ENCODE assay signal across 23 cellular contexts in genomic region chr3:51691949-51692348, GRCh38. TPM values are rescaled to one million over a fixed set of nuclear protein-coding genes. Genes with fewer than 3 reads are reported as not detected.
DNase-seq lines count a peak whose midpoint lies in the region; ATAC-seq and TF ChIP-seq lines count a peak whose summit lies in the region.
"Had no signal": no experiment of that assay in that cellular context is flagged by ENCODE, and none has a peak within 500 bp of the region (broad histone marks: within the 10 kb centered on the region; RNA-seq: fewer than 3 reads in every experiment).

No MANE protein-coding gene starts in this region.

- H3K9me3 Mint-ChIP-seq in MCF 10A (ENCODE audit: unreplicated experiment): no peaks in the 10 kb centered on the region

- intact Hi-C loops in MCF 10A (cut with micrococcal nuclease) (no loop called here), breast epithelium (cut with DNase I; ENCODE audit: low total_unique reads) (no loop called here), testis (cut with DNase I; ENCODE audit: low total_unique reads) (no loop called here), colonic mucosa (cut with DNase I) (no loop called here)

- BruUV-seq in MCF 10A (replicated peaks; lab: Mats Ljungman, UMichigan): no TSS peak

- H3K4me3 ChIP-seq in breast epithelium (no peak overlapping the region), WERI-Rb-1 (ENCODE audit: low read depth, low read length) (no peak overlapping the region), iPS-20b (ENCODE audit: low read length) (no peak overlapping the region), testis (no peak overlapping the region), colonic mucosa (no peak overlapping the region)
- H3K4me3 ChIP-seq: GM12878 had no signal

- H3K4me1 Mint-ChIP-seq in MCF 10A (ENCODE audit: insufficient read depth, unreplicated experiment): peaks cover 6% of the 10 kb centered on the region

- H3K9me3 ChIP-seq in breast epithelium (no peaks in the 10 kb centered on the region), WERI-Rb-1 (ENCODE audit: severe bottlenecking) (no peaks in the 10 kb centered on the region), iPS-20b (ENCODE audit: insufficient read depth, low read depth, low read length) (no peaks in the 10 kb centered on the region), testis (no peaks in the 10 kb centered on the region), colonic mucosa (no peaks in the 10 kb centered on the region)

- TF ChIP-seq CTCF in MCF 10A (IDR thresholded peaks at IDR 0.05; ENCODE audit: unreplicated experiment) (no peak), breast epithelium (IDR thresholded peaks at IDR 0.05) (no peak), WERI-Rb-1 (IDR thresholded peaks at IDR 0.05; ENCODE audit: low read depth, low read length) (no peak), testis (IDR thresholded peaks at IDR 0.05) (no peak), colonic mucosa (IDR thresholded peaks at IDR 0.05) (no peak)

- no peak for ATAC-seq in HG03175 (IDR thresholded peaks at IDR 0.05; ENCODE audit: unreplicated experiment)
- ATAC-seq: GM12878 had no signal

- TF ChIP-seq POLR2A in breast epithelium (IDR thresholded peaks at IDR 0.05) (no peak), testis (IDR thresholded peaks at IDR 0.05) (no peak)

- H3K27me3 Mint-ChIP-seq in MCF 10A (ENCODE audit: insufficient read depth, unreplicated experiment): no peaks in the 10 kb centered on the region
- H3K27me3 Mint-ChIP-seq: B cell had no signal

- POLR2A ChIA-PET in MCF 10A (lab: Yijun Ruan, JAX): no interaction called here

- H3K36me3 ChIP-seq in breast epithelium: no peaks in the 10 kb centered on the region
- H3K36me3 ChIP-seq in WERI-Rb-1: peaks cover 25% of the 10 kb centered on the region
- H3K36me3 ChIP-seq in iPS-20b (ENCODE audit: insufficient read depth, low read depth, low read length): no peaks in the 10 kb centered on the region
- no peaks in the 10 kb centered on the region for H3K36me3 ChIP-seq in testis (ENCODE audit: low read depth, missing control alignments)
- H3K36me3 ChIP-seq in colonic mucosa: no peaks in the 10 kb centered on the region

- WGBS in testis, 2 donors: 60 to 73% methylated on average over 3 of the region's 3 CpGs

- H3K27ac Mint-ChIP-seq in MCF 10A (ENCODE audit: low read depth, unreplicated experiment): peak overlapping the region; percentile 14
- H3K27ac Mint-ChIP-seq: B cell had no signal

- H3K9ac ChIP-seq in iPS-20b (ENCODE audit: low read depth, low read length) (peak overlapping the region; percentile 21; the same call in 1 of the 2 replicates), colonic mucosa (ENCODE audit: low read depth in 2 of 2, low read length in 2 of 2) (no peak overlapping the region)

- no peak overlapping the region for H3K4me3 Mint-ChIP-seq in MCF 10A (ENCODE audit: unreplicated experiment)
- H3K4me3 Mint-ChIP-seq: B cell had no signal

- H3K36me3 Mint-ChIP-seq in MCF 10A (ENCODE audit: insufficient read depth, unreplicated experiment): peaks cover 59% of the 10 kb centered on the region

- H3K27ac ChIP-seq in breast epithelium (peak overlapping the region in 1 of 2 donors; percentile 12), WERI-Rb-1 (peak overlapping the region; percentile 66), iPS-20b (ENCODE audit: low read length) (no peak overlapping the region), testis (no peak overlapping the region), colonic mucosa (no peak overlapping the region)

- H3K27me3 ChIP-seq in breast epithelium (no peaks in the 10 kb centered on the region), WERI-Rb-1 (ENCODE audit: insufficient read depth, low read depth, severe bottlenecking) (no peaks in the 10 kb centered on the region), iPS-20b (ENCODE audit: insufficient read depth, low read length) (no peaks in the 10 kb centered on the region), testis (no peaks in the 10 kb centered on the region), colonic mucosa (no peaks in the 10 kb centered on the region)

- CTCF ChIA-PET in MCF 10A (lab: Yijun Ruan, JAX): interaction anchor here (0.6 to 2.3 kb wide), 4 partner anchors 11 to 303 kb away, joined by 3 to 12 read pairs (median 4); no protein-coding TSS in a partner anchor

- no peak for DNase-seq in MCF 10A (ENCODE audit: unreplicated experiment)
- DNase-seq in breast epithelium (ENCODE audit: low spot score in 2 of 2): no peak
- DNase-seq in WERI-Rb-1: no peak
- peak; percentile 73 for DNase-seq in testis
- DNase-seq in HK-2 (ENCODE audit: unreplicated experiment): no peak
- DNase-seq in colonic mucosa: no peak
- DNase-seq: 8988T, DMS153, GOT3, KBM-7, NCI-H1417, NCI-H187, NCI-H2107, NCI-H2227 treated with DMSO at 0.1 percent for 48 hours, NCI-H510A treated with DMSO at 0.1 percent for 48 hours, NCI-H774, SHP77 treated with DMSO at 0.1 percent for 48 hours had no signal

- H3K4me1 ChIP-seq in breast epithelium (peaks cover 0 to 7% of the 10 kb centered on the region in 2 donors), iPS-20b (ENCODE audit: insufficient read depth, low read length) (no peaks in the 10 kb centered on the region), testis (peaks cover 41% of the 10 kb centered on the region), colonic mucosa (no peaks in the 10 kb centered on the region)

RNA-seq across cellular contexts. Expression of gene GRM2, which starts 14.9 kb away (rescaled TPM):
- 0.23 and 0.44 TPM in 2 replicates for total RNA-seq in MCF 10A (2022)
- total RNA-seq in breast epithelium: 1 to 10 TPM in 1 of 3 donors, not detected in 2; 1.3 TPM
- total RNA-seq in testis: 10 to 100 TPM; 16.9 to 34.7 TPM
- polyA plus RNA-seq in testis (ENCODE audit: insufficient read depth, low read depth, low replicate concordance): 10.7 TPM
- under 1 TPM in 1 of 2 donors, not detected in 1; 0.12 TPM for total RNA-seq in colonic mucosa
- total RNA-seq: Daoy had no signal
- polyA plus RNA-seq: AG04450 had no signal

RNA-seq across cellular contexts. Expression of gene TEX264, which starts 20.9 kb away (rescaled TPM):
- total RNA-seq in MCF 10A (2022) (41.3 and 46.4 TPM in 2 replicates), breast epithelium (10 to 100 TPM; 55.7 to 94.3 (median 80.5) TPM), testis (100 to 1,000 TPM; 241 to 251 TPM), colonic mucosa (10 to 100 TPM; 54.0 to 92.3 TPM)
- polyA plus RNA-seq in testis (ENCODE audit: insufficient read depth, low read depth, low replicate concordance): 252 TPM

Comparison
In these comparisons a context has a peak if more than half of its experiments do, and no peak if none do; other contexts are left out.
1. RNA of gene GRM2, which starts 14.9 kb away (total RNA-seq): 16.9 to 34.7 TPM in testis; 0.23 to 0.44 TPM in MCF 10A, 0.12 TPM in colonic mucosa and 1.3 TPM in breast epithelium; every median in the first group is over 4 times any median in the second.